ENCODE assay signal across 10 cellular contexts in genomic region chr4:87982446-87982845, GRCh38. TPM values are rescaled to one million over a fixed set of nuclear protein-coding genes. Genes with fewer than 3 reads are reported as not detected.
"Had no signal": no experiment of that assay in that cellular context is flagged by ENCODE, and none has a peak within 500 bp of the region (broad histone marks: within the 10 kb centered on the region; RNA-seq: fewer than 3 reads in every experiment).

No MANE protein-coding gene starts in this region.

- DNase-seq: activated CD4-positive, alpha-beta memory T cell treated with anti-CD3 and anti-CD28 coated beads for 36 hours; activated effector memory CD4-positive, alpha-beta T cell treated with anti-CD3 and anti-CD28 coated beads, Interleukin-2, amount 50 U/mL, for 16 hours; activated T-cell treated with anti-CD3 and anti-CD28 coated beads, Interleukin-2, amount 50 U/mL, for 4 hours; amygdala; heart left ventricle; stimulated activated CD4-positive, alpha-beta T cell treated with anti-CD3 and anti-CD28 coated beads, Interleukin-2, amount 100 ng/mL, for 24 hours; stimulated activated naive B cell treated with anti-CD40 and anti-IgM and Interleukin-4, amounts not matched to agents 10 μg/mL and 1 μg/mL and 100 μg/mL, for 72 hours; trophoblast cell had no signal

- FAIRE-seq: frontal cortex had no signal

RNA-seq across cellular contexts. Expression of gene SPP1, which starts 6.9 kb away (rescaled TPM):
- total RNA-seq: activated naive CD4-positive, alpha-beta T cell treated with anti-CD3 and anti-CD28 coated beads, Interleukin-2, amount 50 U/mL, for 72 hours had no signal
